Comparison of ENCODE assay signal across 15 cellular contexts in genomic region chr17:77503916-77504651, GRCh38.
DNase-seq lines count a peak whose midpoint lies in the region; TF ChIP-seq lines count a peak whose summit lies in the region.
"Had no signal": no experiment of that assay in that cellular context is flagged by ENCODE, and none has a peak within 500 bp of the region (broad histone marks: within the 10 kb centered on the region; RNA-seq: fewer than 3 reads in every experiment).

No MANE protein-coding gene starts in this region.

- H3K27me3 Mint-ChIP-seq in CD14-positive monocyte (ENCODE audit: low read depth in 3 of 3) (peaks cover 0 to 11% (median 10%) of the 10 kb centered on the region in 3 donors), chondrocyte (ENCODE audit: low read depth) (no peaks in the 10 kb centered on the region), neural crest cell (ENCODE audit: low read depth) (peaks cover 3% of the 10 kb centered on the region)
- H3K27me3 Mint-ChIP-seq in activated CD4-positive, alpha-beta memory T cell treated with anti-CD3 and anti-CD28 coated beads for 36 hours, result no peaks in the 10 kb centered on the region
- H3K27me3 Mint-ChIP-seq: activated naive CD8-positive, alpha-beta T cell treated with anti-CD3 and anti-CD28 coated beads, Interleukin-2, amount 50 U/mL, for 24 hours; stimulated activated memory B cell treated with anti-CD40 and anti-IgM and Interleukin-4, amounts not matched to agents 10 μg/mL and 1 μg/mL and 100 μg/mL, for 72 hours had no signal

- H3K27ac Mint-ChIP-seq in CD14-positive monocyte, result no peak overlapping the region
- H3K27ac Mint-ChIP-seq in chondrocyte (ENCODE audit: unreplicated experiment), result no peak overlapping the region
- H3K27ac Mint-ChIP-seq in neural crest cell (ENCODE audit: unreplicated experiment), result no peak overlapping the region
- H3K27ac Mint-ChIP-seq in activated CD4-positive, alpha-beta memory T cell treated with anti-CD3 and anti-CD28 coated beads for 36 hours, result no peak overlapping the region
- H3K27ac Mint-ChIP-seq: activated naive CD8-positive, alpha-beta T cell treated with anti-CD3 and anti-CD28 coated beads, Interleukin-2, amount 50 U/mL, for 24 hours; mesothelial cell of epicardium; neural progenitor cell; stimulated activated memory B cell treated with anti-CD40 and anti-IgM and Interleukin-4, amounts not matched to agents 10 μg/mL and 1 μg/mL and 100 μg/mL, for 72 hours had no signal

- no peaks in the 10 kb centered on the region for H3K9me3 Mint-ChIP-seq in CD14-positive monocyte
- H3K9me3 Mint-ChIP-seq in chondrocyte (ENCODE audit: low read depth), result no peaks in the 10 kb centered on the region
- no peaks in the 10 kb centered on the region for H3K9me3 Mint-ChIP-seq in neural crest cell
- H3K9me3 Mint-ChIP-seq in activated CD4-positive, alpha-beta memory T cell treated with anti-CD3 and anti-CD28 coated beads for 36 hours, result no peaks in the 10 kb centered on the region
- H3K9me3 Mint-ChIP-seq: activated naive CD8-positive, alpha-beta T cell treated with anti-CD3 and anti-CD28 coated beads, Interleukin-2, amount 50 U/mL, for 24 hours; mesothelial cell of epicardium; neural progenitor cell; stimulated activated memory B cell treated with anti-CD40 and anti-IgM and Interleukin-4, amounts not matched to agents 10 μg/mL and 1 μg/mL and 100 μg/mL, for 72 hours had no signal

- H3K4me1 Mint-ChIP-seq in CD14-positive monocyte (no peaks in the 10 kb centered on the region), chondrocyte (ENCODE audit: low read depth) (no peaks in the 10 kb centered on the region), neural crest cell (no peaks in the 10 kb centered on the region)
- no peaks in the 10 kb centered on the region for H3K4me1 Mint-ChIP-seq in activated CD4-positive, alpha-beta memory T cell treated with anti-CD3 and anti-CD28 coated beads for 36 hours (ENCODE audit: low read depth)
- H3K4me1 Mint-ChIP-seq: activated naive CD8-positive, alpha-beta T cell treated with anti-CD3 and anti-CD28 coated beads, Interleukin-2, amount 50 U/mL, for 24 hours; mesothelial cell of epicardium; neural progenitor cell; stimulated activated memory B cell treated with anti-CD40 and anti-IgM and Interleukin-4, amounts not matched to agents 10 μg/mL and 1 μg/mL and 100 μg/mL, for 72 hours had no signal

- H3K36me3 Mint-ChIP-seq in CD14-positive monocyte (peaks cover 22 to 25% of the 10 kb centered on the region in 2 donors), chondrocyte (ENCODE audit: low read depth) (peaks cover 17% of the 10 kb centered on the region), neural crest cell (ENCODE audit: low read depth) (peaks cover 11% of the 10 kb centered on the region)
- peaks cover 15% of the 10 kb centered on the region for H3K36me3 Mint-ChIP-seq in activated CD4-positive, alpha-beta memory T cell treated with anti-CD3 and anti-CD28 coated beads for 36 hours

- intact Hi-C loops in CD14-positive monocyte (cut with micrococcal nuclease), result no loop called here
- intact Hi-C loops in activated CD4-positive, alpha-beta memory T cell treated with anti-CD3 and anti-CD28 coated beads for 36 hours (cut with micrococcal nuclease), result no loop called here

- peak; percentile 30 for DNase-seq in CD14-positive monocyte (ENCODE audit: low spot score)
- DNase-seq in ELF-1 (ENCODE audit: low read depth, low spot score), result peak; percentile 86
- DNase-seq in chondrocyte (ENCODE audit: low spot score), result peak; percentile 59
- DNase-seq in neural crest cell (ENCODE audit: low read depth, low spot score), result no peak
- no peak for DNase-seq in activated CD4-positive, alpha-beta memory T cell treated with anti-CD3 and anti-CD28 coated beads for 36 hours
- DNase-seq in activated gamma-delta T cell treated with Interleukin-2 at 50 U/mL for 16 hours, result no peak
- no peak for DNase-seq in amniotic stem cell (lab: John Stamatoyannopoulos, UW)
- DNase-seq: activated CD4-positive, alpha-beta T cell treated with anti-CD3 and anti-CD28 coated beads for 4 hours; activated naive CD8-positive, alpha-beta T cell treated with anti-CD3 and anti-CD28 coated beads, Interleukin-2, amount 50 U/mL, for 24 hours; COR-L47; dermis blood vessel endothelial cell; NCI-H1930 had no signal

- POLR2A ChIA-PET in activated CD4-positive, alpha-beta memory T cell treated with anti-CD3 and anti-CD28 coated beads for 36 hours (lab: Charles Lee), result no interaction called here

- TF ChIP-seq CTCF in CD14-positive monocyte (IDR thresholded peaks at IDR 0.05), result no peak
- TF ChIP-seq CTCF in chondrocyte (IDR thresholded peaks at IDR 0.05), result no peak
- no peak for TF ChIP-seq CTCF in neural crest cell (conservative IDR thresholded peaks at IDR 0.05)

- CTCF ChIA-PET in activated CD4-positive, alpha-beta memory T cell treated with anti-CD3 and anti-CD28 coated beads for 36 hours (lab: Charles Lee), result interaction anchor here (1.7 kb wide), 1 partner anchor 173 kb away, joined by 4 read pairs; no protein-coding TSS in a partner anchor

- no peak overlapping the region for H3K4me3 Mint-ChIP-seq in CD14-positive monocyte
- H3K4me3 Mint-ChIP-seq in chondrocyte (ENCODE audit: unreplicated experiment), result no peak overlapping the region
- peak overlapping the region; percentile 56 for H3K4me3 Mint-ChIP-seq in neural crest cell
- H3K4me3 Mint-ChIP-seq in activated CD4-positive, alpha-beta memory T cell treated with anti-CD3 and anti-CD28 coated beads for 36 hours, result no peak overlapping the region
- H3K4me3 Mint-ChIP-seq: activated naive CD8-positive, alpha-beta T cell treated with anti-CD3 and anti-CD28 coated beads, Interleukin-2, amount 50 U/mL, for 24 hours; mesothelial cell of epicardium; neural progenitor cell; stimulated activated memory B cell treated with anti-CD40 and anti-IgM and Interleukin-4, amounts not matched to agents 10 μg/mL and 1 μg/mL and 100 μg/mL, for 72 hours had no signal

Comparison
In these comparisons a context has a peak if more than half of its experiments do, and no peak if none do; other contexts are left out.
1. DNase-seq: peak in CD14-positive monocyte (single experiment), ELF-1 (single experiment) and chondrocyte (single experiment); none in neural crest cell (single experiment), activated CD4-positive, alpha-beta memory T cell treated with anti-CD3 and anti-CD28 coated beads for 36 hours (single experiment), activated gamma-delta T cell treated with Interleukin-2 at 50 U/mL for 16 hours (single experiment) and amniotic stem cell (single experiment).